Comparison of ENCODE assay signal across 8 cellular contexts in the genomic region with DNA sequence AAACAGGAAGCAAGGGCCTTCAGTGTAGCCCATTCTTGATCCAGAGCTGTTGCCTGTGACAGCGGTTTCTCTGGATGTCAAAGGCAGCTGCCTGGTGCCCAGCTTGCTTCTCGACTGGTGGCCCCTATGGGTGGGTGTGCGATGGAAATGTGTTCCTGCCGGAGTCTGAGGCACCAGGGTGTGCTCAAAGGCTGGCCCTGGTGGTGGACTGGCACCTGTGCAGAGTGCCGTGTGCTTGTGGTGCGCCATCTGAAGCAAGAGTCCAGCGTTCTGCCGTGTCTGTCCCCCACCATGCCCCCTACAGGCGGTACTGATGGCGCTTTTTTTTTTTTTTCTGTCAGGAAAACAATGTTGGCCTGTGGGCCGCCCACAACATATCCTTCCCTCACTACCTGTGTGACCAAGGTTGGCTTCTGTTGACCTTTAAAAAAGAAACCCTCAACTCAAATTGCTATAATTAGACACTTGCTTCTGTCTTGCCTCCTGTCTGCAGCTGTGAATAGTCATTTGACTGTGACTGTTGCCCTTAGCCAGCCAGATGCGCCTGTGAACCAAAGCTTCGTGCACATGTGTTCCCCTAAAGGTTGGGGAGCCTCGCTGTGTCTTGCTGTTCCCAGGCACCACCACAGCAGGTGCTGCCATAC. TPM values are rescaled to one million over a fixed set of nuclear protein-coding genes. Genes with fewer than 3 reads are reported as not detected.
DNase-seq lines count a peak whose midpoint lies in the region; ATAC-seq and TF ChIP-seq lines count a peak whose summit lies in the region.

No MANE protein-coding gene starts in this region.

- CTCF ChIA-PET in activated CD4-positive, alpha-beta T cell treated with anti-CD3 and anti-CD28 coated beads for 36 hours (lab: Charles Lee), result interaction anchor here (0.6 to 3.3 kb wide), 10 partner anchors 10 to 675 kb away, joined by 3 to 16 read pairs (median 4); no protein-coding TSS in a partner anchor
- CTCF ChIA-PET in activated naive CD4-positive, alpha-beta T cell treated with anti-CD3 and anti-CD28 coated beads, Interleukin-2, amount 10 ng/mL, durations not matched to agents 7 days and 5 days (lab: Charles Lee), result interaction anchor here (1.0 to 1.4 kb wide), 3 partner anchors 15 to 140 kb away, joined by 4 read pairs; no protein-coding TSS in a partner anchor

- H3K4me3 Mint-ChIP-seq in activated CD4-positive, alpha-beta T cell treated with anti-CD3 and anti-CD28 coated beads for 36 hours, result no peak overlapping the region
- no peak overlapping the region for H3K4me3 Mint-ChIP-seq in activated naive CD4-positive, alpha-beta T cell treated with anti-CD3 and anti-CD28 coated beads, Interleukin-2, amount 10 ng/mL, durations not matched to agents 7 days and 5 days

- DNase-seq in activated CD4-positive, alpha-beta T cell treated with anti-CD3 and anti-CD28 coated beads for 36 hours, result peak; percentile 66
- DNase-seq in activated CD4-positive, alpha-beta T cell treated with anti-CD3 and anti-CD28 coated beads, Interleukin-2, amount 50 U/mL, for 1 hour, result no peak
- DNase-seq in LNCaP clone FGC (ENCODE audit: low read depth) (no peak), left colon (no peak)
- peak; percentile 38 for DNase-seq in activated naive CD4-positive, alpha-beta T cell treated with anti-CD3 and anti-CD28 coated beads, Interleukin-2, amount 10 ng/mL, durations not matched to agents 7 days and 5 days

- no peak overlapping the region for H3K4me3 ChIP-seq in LNCaP clone FGC (ENCODE audit: low read depth, low read length)

- peaks cover 29% of the 10 kb centered on the region for H3K4me1 Mint-ChIP-seq in activated CD4-positive, alpha-beta T cell treated with anti-CD3 and anti-CD28 coated beads for 36 hours
- H3K4me1 Mint-ChIP-seq in activated naive CD4-positive, alpha-beta T cell treated with anti-CD3 and anti-CD28 coated beads, Interleukin-2, amount 10 ng/mL, durations not matched to agents 7 days and 5 days, result peaks cover 21% of the 10 kb centered on the region

- POLR2A ChIA-PET in activated CD4-positive, alpha-beta T cell treated with anti-CD3 and anti-CD28 coated beads for 36 hours (lab: Charles Lee), result interaction anchor here (0.6 to 1.8 kb wide), 3 partner anchors 10 to 32 kb away, joined by 4 read pairs; no protein-coding TSS in a partner anchor

- intact Hi-C loops in activated CD4-positive, alpha-beta T cell treated with anti-CD3 and anti-CD28 coated beads for 36 hours (cut with DNase I, micrococcal nuclease), result loop anchor here in 1 of 2 experiments (1.0 kb wide), 1 partner anchor 11 kb away; no protein-coding TSS in a partner anchor
- intact Hi-C loops in left colon (cut with DNase I, micrococcal nuclease), result no loop called here

- peaks cover 36% of the 10 kb centered on the region for H3K36me3 Mint-ChIP-seq in activated CD4-positive, alpha-beta T cell treated with anti-CD3 and anti-CD28 coated beads for 36 hours (ENCODE audit: low read depth)
- peaks cover 39% of the 10 kb centered on the region for H3K36me3 Mint-ChIP-seq in activated naive CD4-positive, alpha-beta T cell treated with anti-CD3 and anti-CD28 coated beads, Interleukin-2, amount 10 ng/mL, durations not matched to agents 7 days and 5 days

- 0 out of 2 replicates have a peak, but pooled peaks have one; percentile 0 for TF ChIP-seq CTCF in LNCaP clone FGC (IDR thresholded peaks at IDR 0.05; ENCODE audit: control insufficient read depth, extremely low read depth, insufficient read depth)

- H3K9me3 Mint-ChIP-seq in activated CD4-positive, alpha-beta T cell treated with anti-CD3 and anti-CD28 coated beads for 36 hours (ENCODE audit: low read depth), result no peaks in the 10 kb centered on the region
- H3K9me3 Mint-ChIP-seq in activated naive CD4-positive, alpha-beta T cell treated with anti-CD3 and anti-CD28 coated beads, Interleukin-2, amount 10 ng/mL, durations not matched to agents 7 days and 5 days, result no peaks in the 10 kb centered on the region

- peak; percentile 79 for ATAC-seq in activated CD4-positive, alpha-beta T cell treated with anti-CD3 and anti-CD28 coated beads for 36 hours
- ATAC-seq in left colon, result peak; percentile 12
- no peak for ATAC-seq in esophagus mucosa
- no peak for ATAC-seq in HG02981 (IDR thresholded peaks at IDR 0.05; ENCODE audit: unreplicated experiment)
- ATAC-seq in HG02798 (IDR thresholded peaks at IDR 0.05; ENCODE audit: poor library complexity, unreplicated experiment), result no peak

- H3K27me3 Mint-ChIP-seq in activated CD4-positive, alpha-beta T cell treated with anti-CD3 and anti-CD28 coated beads for 36 hours, result no peaks in the 10 kb centered on the region
- no peaks in the 10 kb centered on the region for H3K27me3 Mint-ChIP-seq in activated naive CD4-positive, alpha-beta T cell treated with anti-CD3 and anti-CD28 coated beads, Interleukin-2, amount 10 ng/mL, durations not matched to agents 7 days and 5 days

- H3K27ac Mint-ChIP-seq in activated CD4-positive, alpha-beta T cell treated with anti-CD3 and anti-CD28 coated beads for 36 hours, result peak overlapping the region; percentile 93
- peak overlapping the region; percentile 46 for H3K27ac Mint-ChIP-seq in activated naive CD4-positive, alpha-beta T cell treated with anti-CD3 and anti-CD28 coated beads, Interleukin-2, amount 10 ng/mL, durations not matched to agents 7 days and 5 days

RNA-seq across cellular contexts. Expression of a gene that starts 4.7 kb away (rescaled TPM):
- 100 to 1,000 TPM; 402 to 506 TPM for total RNA-seq in activated CD4-positive, alpha-beta T cell treated with anti-CD3 and anti-CD28 coated beads for 36 hours
- total RNA-seq in left colon (10 to 100 TPM; 57.2 to 80.3 TPM), esophagus mucosa (141 TPM)

RNA-seq across cellular contexts. Expression of a gene that starts 5.9 kb away (rescaled TPM):
- 10 to 100 TPM; 84.4 to 85.9 TPM for total RNA-seq in activated CD4-positive, alpha-beta T cell treated with anti-CD3 and anti-CD28 coated beads for 36 hours
- total RNA-seq in left colon (10 to 100 TPM; 33.3 to 36.4 TPM), esophagus mucosa (31.8 TPM)

RNA-seq across cellular contexts. Expression of a gene that starts 20.4 kb away (rescaled TPM):
- total RNA-seq in activated CD4-positive, alpha-beta T cell treated with anti-CD3 and anti-CD28 coated beads for 36 hours, result 10 to 100 TPM; 47.7 to 49.8 TPM
- total RNA-seq in left colon, result 10 to 100 TPM; 36.9 to 37.0 TPM
- 24.5 TPM for total RNA-seq in esophagus mucosa

RNA-seq across cellular contexts. Expression of a gene that starts 31.1 kb away (rescaled TPM):
- total RNA-seq in activated CD4-positive, alpha-beta T cell treated with anti-CD3 and anti-CD28 coated beads for 36 hours, result 10 to 100 TPM; 31.8 to 32.3 TPM
- total RNA-seq in left colon (10 to 100 TPM; 32.7 to 46.8 TPM), esophagus mucosa (16.2 TPM)

RNA-seq across cellular contexts. Expression of a gene that starts 39.7 kb away (rescaled TPM):
- not detected for total RNA-seq in activated CD4-positive, alpha-beta T cell treated with anti-CD3 and anti-CD28 coated beads for 36 hours
- 1 to 10 TPM in 1 of 2 donors, under 1 TPM in 1; 0.58 to 1.5 TPM for total RNA-seq in left colon
- total RNA-seq in esophagus mucosa, result 0.44 TPM

Comparison
In these comparisons a context has a peak if more than half of its experiments do, and no peak if none do; other contexts are left out.
1. DNase-seq: peak in activated CD4-positive, alpha-beta T cell treated with anti-CD3 and anti-CD28 coated beads for 36 hours (single experiment) and activated naive CD4-positive, alpha-beta T cell treated with anti-CD3 and anti-CD28 coated beads, Interleukin-2, amount 10 ng/mL, durations not matched to agents 7 days and 5 days (single experiment); none in activated CD4-positive, alpha-beta T cell treated with anti-CD3 and anti-CD28 coated beads, Interleukin-2, amount 50 U/mL, for 1 hour (single experiment), LNCaP clone FGC (single experiment) and left colon (0 of 2).
2. ATAC-seq: peak in activated CD4-positive, alpha-beta T cell treated with anti-CD3 and anti-CD28 coated beads for 36 hours (single experiment) and left colon (single experiment); none in esophagus mucosa (single experiment), HG02981 (single experiment) and HG02798 (single experiment).